In the genomic region with DNA sequence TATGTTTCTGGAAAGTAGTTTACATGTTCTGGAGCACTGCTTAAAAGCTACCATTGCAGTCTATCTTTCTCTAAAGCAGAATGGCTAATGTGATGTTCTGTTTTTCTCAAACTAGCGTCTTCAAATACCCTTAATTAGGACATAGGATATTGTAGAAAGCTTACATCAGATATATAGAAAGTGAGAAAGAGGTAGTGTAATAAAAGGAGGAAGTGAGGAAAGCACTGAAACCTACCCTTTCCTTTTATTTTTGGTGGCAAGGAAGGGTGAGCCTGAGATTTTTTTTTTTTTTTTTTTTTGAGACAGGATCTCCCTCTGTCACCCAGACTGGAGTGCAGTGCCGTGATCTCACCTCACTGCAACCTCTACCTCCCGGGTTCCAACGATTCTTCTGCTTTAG, we compare ENCODE assay signal across 14 cellular contexts. TPM values are rescaled to one million over a fixed set of nuclear protein-coding genes. Genes with fewer than 3 reads are reported as not detected.
DNase-seq lines count a peak whose midpoint lies in the region; ATAC-seq and TF ChIP-seq lines count a peak whose summit lies in the region.
"Had no signal": no experiment of that assay in that cellular context is flagged by ENCODE, and none has a peak within 500 bp of the region (broad histone marks: within the 10 kb centered on the region; RNA-seq: fewer than 3 reads in every experiment).

No MANE protein-coding gene starts in this region.

- H3K4me3 Mint-ChIP-seq in activated naive CD8-positive, alpha-beta T cell treated with anti-CD3 and anti-CD28 coated beads, Interleukin-2, amount 10 ng/mL, durations not matched to agents 7 days and 5 days = no peak overlapping the region
- H3K4me3 Mint-ChIP-seq: CD4-positive, alpha-beta T cell; naive thymus-derived CD8-positive, alpha-beta T cell had no signal

- DNase-seq in GM10266 (ENCODE audit: extremely low spot score) (peak; percentile 56), KBM-7 (peak; percentile 31), Peyer's patch (no peak), stomach (no peak), NCI-H345 (lab: John Stamatoyannopoulos, UW) (no peak), activated gamma-delta T cell (lab: John Stamatoyannopoulos, UW) (no peak)
- no peak for DNase-seq in activated naive CD8-positive, alpha-beta T cell treated with anti-CD3 and anti-CD28 coated beads, Interleukin-2, amount 10 ng/mL, durations not matched to agents 7 days and 5 days
- DNase-seq: activated CD4-positive, alpha-beta T cell treated with anti-CD3 and anti-CD28 coated beads for 4 hours; activated naive CD4-positive, alpha-beta T cell treated with anti-CD3 and anti-CD28 coated beads, Interleukin-2, amount 50 U/mL, for 16 hours; CD4-positive, alpha-beta T cell; naive thymus-derived CD8-positive, alpha-beta T cell; NCI-H446; SHP77 had no signal

- 79 to 94% (median 90%) methylated on average over 4 of the region's 4 CpGs for WGBS in stomach, 5 donors

- H3K27me3 Mint-ChIP-seq in activated naive CD8-positive, alpha-beta T cell treated with anti-CD3 and anti-CD28 coated beads, Interleukin-2, amount 10 ng/mL, durations not matched to agents 7 days and 5 days = no peaks in the 10 kb centered on the region
- H3K27me3 Mint-ChIP-seq: CD4-positive, alpha-beta T cell; naive thymus-derived CD8-positive, alpha-beta T cell had no signal

- no peaks in the 10 kb centered on the region for H3K9me3 ChIP-seq in Peyer's patch
- no peaks in the 10 kb centered on the region for H3K9me3 ChIP-seq in stomach

- intact Hi-C loops in stomach (cut with DNase I; ENCODE audit: low total_unique reads) = no loop called here

- TF ChIP-seq CTCF in GM10266 (IDR thresholded peaks at IDR 0.05; ENCODE audit: control insufficient read depth, insufficient read depth, low read depth, missing control alignments) (no peak), Peyer's patch (IDR thresholded peaks at IDR 0.05) (no peak), stomach (IDR thresholded peaks at IDR 0.05) (no peak)

- H3K4me1 Mint-ChIP-seq in activated naive CD8-positive, alpha-beta T cell treated with anti-CD3 and anti-CD28 coated beads, Interleukin-2, amount 10 ng/mL, durations not matched to agents 7 days and 5 days = peaks cover 7% of the 10 kb centered on the region

- ATAC-seq in GM21390 (IDR thresholded peaks at IDR 0.05; ENCODE audit: unreplicated experiment) = peak; percentile 66
- no peak for ATAC-seq in activated naive CD8-positive, alpha-beta T cell treated with anti-CD3 and anti-CD28 coated beads, Interleukin-2, amount 10 ng/mL, durations not matched to agents 7 days and 5 days (ENCODE audit: low read depth)
- ATAC-seq: naive thymus-derived CD8-positive, alpha-beta T cell had no signal

- TF ChIP-seq POLR2A in Peyer's patch (IDR thresholded peaks at IDR 0.05) (no peak), stomach (IDR thresholded peaks at IDR 0.05) (no peak)

- H3K9me3 Mint-ChIP-seq in activated naive CD8-positive, alpha-beta T cell treated with anti-CD3 and anti-CD28 coated beads, Interleukin-2, amount 10 ng/mL, durations not matched to agents 7 days and 5 days = no peaks in the 10 kb centered on the region
- H3K9me3 Mint-ChIP-seq: CD4-positive, alpha-beta T cell; naive thymus-derived CD8-positive, alpha-beta T cell had no signal

- in situ Hi-C loops in KBM-7 (cut with MboI; ENCODE audit: low pct_unique_long_range_greater_than_20kb, low sequenced_read_pairs) = no loop called here

- H3K4me1 ChIP-seq in Peyer's patch = no peaks in the 10 kb centered on the region
- H3K4me1 ChIP-seq in stomach = peaks cover 0 to 5% (median 0%) of the 10 kb centered on the region in 4 donors

- H3K27ac ChIP-seq in Peyer's patch = no peak overlapping the region
- no peak overlapping the region for H3K27ac ChIP-seq in stomach

- H3K27ac Mint-ChIP-seq in activated naive CD8-positive, alpha-beta T cell treated with anti-CD3 and anti-CD28 coated beads, Interleukin-2, amount 10 ng/mL, durations not matched to agents 7 days and 5 days = peak overlapping the region; percentile 16
- H3K27ac Mint-ChIP-seq: CD4-positive, alpha-beta T cell had no signal

- H3K36me3 Mint-ChIP-seq in activated naive CD8-positive, alpha-beta T cell treated with anti-CD3 and anti-CD28 coated beads, Interleukin-2, amount 10 ng/mL, durations not matched to agents 7 days and 5 days = peaks cover 12% of the 10 kb centered on the region

- H3K4me3 ChIP-seq in Peyer's patch (no peak overlapping the region), stomach (no peak overlapping the region)

- H3K27me3 ChIP-seq in Peyer's patch (no peaks in the 10 kb centered on the region), stomach (no peaks in the 10 kb centered on the region)

- TF ChIP-seq EP300 in stomach (IDR thresholded peaks at IDR 0.05) = no peak

- H3K36me3 ChIP-seq in Peyer's patch = peaks cover 0 to 53% (median 0%) of the 10 kb centered on the region in 3 donors
- peaks cover 8 to 94% (median 90%) of the 10 kb centered on the region in 4 donors for H3K36me3 ChIP-seq in stomach

- POLR2A ChIA-PET in activated naive CD8-positive, alpha-beta T cell treated with anti-CD3 and anti-CD28 coated beads, Interleukin-2, amount 10 ng/mL, durations not matched to agents 7 days and 5 days (lab: Charles Lee) = interaction anchor here (2.0 kb wide), 1 partner anchor 9 kb away, joined by 6 read pairs; the partner anchor contains the start of gene SENP2

RNA-seq across cellular contexts. Expression of gene SENP2, which starts 9.4 kb away (rescaled TPM):
- 10 to 100 TPM; 31.4 to 32.4 TPM for total RNA-seq in activated naive CD8-positive, alpha-beta T cell treated with anti-CD3 and anti-CD28 coated beads, Interleukin-2, amount 10 ng/mL, durations not matched to agents 7 days and 5 days
- total RNA-seq in Peyer's patch = 10 to 100 TPM; 21.8 to 48.7 (median 28.7) TPM
- total RNA-seq in stomach = 100 to 1,000 TPM in 1 of 5 donors, 10 to 100 TPM in 3, 1 to 10 TPM in 1; 2.3 to 146 (median 17.1) TPM
- 10 to 100 TPM in 1 of 3 donors, 1 to 10 TPM in 2; 5.2 to 16.0 (median 8.7) TPM for polyA plus RNA-seq in stomach

RNA-seq across cellular contexts. Expression of gene LIPH, which starts 43.1 kb away (rescaled TPM):
- total RNA-seq in activated naive CD8-positive, alpha-beta T cell treated with anti-CD3 and anti-CD28 coated beads, Interleukin-2, amount 10 ng/mL, durations not matched to agents 7 days and 5 days = not detected
- total RNA-seq in Peyer's patch (10 to 100 TPM in 3 of 4 donors, 1 to 10 TPM in 1; 5.8 to 27.5 (median 22.1) TPM), stomach (100 to 1,000 TPM in 1 of 5 donors, 10 to 100 TPM in 3, 1 to 10 TPM in 1; 4.3 to 257 (median 60.0) TPM)
- polyA plus RNA-seq in stomach = 10 to 100 TPM in 2 of 3 donors, 1 to 10 TPM in 1; 8.5 to 18.2 (median 15.1) TPM
- total RNA-seq: CD4-positive, alpha-beta T cell; naive thymus-derived CD8-positive, alpha-beta T cell had no signal
- polyA plus RNA-seq: naive thymus-derived CD8-positive, alpha-beta T cell had no signal

Comparison
In these comparisons a context has a peak if more than half of its experiments do, and no peak if none do; other contexts are left out.
1. DNase-seq: peak in GM10266 (single experiment) and KBM-7 (single experiment); none in activated naive CD8-positive, alpha-beta T cell treated with anti-CD3 and anti-CD28 coated beads, Interleukin-2, amount 10 ng/mL, durations not matched to agents 7 days and 5 days (single experiment), Peyer's patch (0 of 3), stomach (single experiment), NCI-H345 (single experiment) and activated gamma-delta T cell (single experiment).
2. RNA of gene LIPH, which starts 43.1 kb away (total RNA-seq): 4.3 to 257 TPM in stomach and 5.8 to 27.5 TPM in Peyer's patch; not detected in activated naive CD8-positive, alpha-beta T cell treated with anti-CD3 and anti-CD28 coated beads, Interleukin-2, amount 10 ng/mL, durations not matched to agents 7 days and 5 days; every median in the first group is over 4 times any median in the second.